Comparison of ENCODE assay signal across 6 cellular contexts in the genomic region with DNA sequence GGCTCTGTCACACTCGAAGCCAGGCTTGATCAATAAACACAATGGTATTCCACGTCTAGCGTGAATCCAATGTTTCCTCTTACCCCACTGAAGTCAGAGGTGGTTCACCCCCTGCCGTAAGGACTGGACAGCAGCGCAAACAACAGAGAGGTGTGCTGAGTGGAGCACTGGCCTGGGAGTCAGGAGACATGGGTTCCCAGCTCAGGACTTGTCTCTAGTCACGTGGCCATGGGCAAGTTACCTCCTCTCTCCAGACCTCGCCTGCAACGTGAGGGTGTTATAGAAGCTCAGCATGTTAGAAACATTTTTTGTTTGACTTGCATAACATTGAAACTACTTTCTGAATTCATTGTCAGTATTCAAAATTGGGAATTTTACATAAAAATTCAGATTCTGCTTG.
"Had no signal": no experiment of that assay in that cellular context is flagged by ENCODE, and none has a peak within 500 bp of the region (broad histone marks: within the 10 kb centered on the region; RNA-seq: fewer than 3 reads in every experiment).

No MANE protein-coding gene starts in this region.

- H3K4me1 ChIP-seq: gastrocnemius medialis, psoas muscle had no signal

- DNase-seq: psoas muscle had no signal

- H3K4me3 ChIP-seq: coronary artery, gastrocnemius medialis, psoas muscle, spleen had no signal

- H3K27me3 Mint-ChIP-seq: stimulated activated naive B cell treated with anti-CD40 and anti-IgM and Interleukin-4, amounts not matched to agents 10 μg/mL and 1 μg/mL and 100 μg/mL, for 72 hours had no signal

- H3K27ac ChIP-seq: coronary artery, epithelial cell of prostate, gastrocnemius medialis, psoas muscle had no signal

- H3K9me3 ChIP-seq: gastrocnemius medialis, psoas muscle, spleen had no signal

- H3K9me3 Mint-ChIP-seq: stimulated activated naive B cell treated with anti-CD40 and anti-IgM and Interleukin-4, amounts not matched to agents 10 μg/mL and 1 μg/mL and 100 μg/mL, for 72 hours had no signal

- H3K36me3 ChIP-seq: gastrocnemius medialis had no signal

- H3K27me3 ChIP-seq: gastrocnemius medialis, spleen had no signal
